Comparison of ENCODE assay signal across 8 cellular contexts in the genomic region with DNA sequence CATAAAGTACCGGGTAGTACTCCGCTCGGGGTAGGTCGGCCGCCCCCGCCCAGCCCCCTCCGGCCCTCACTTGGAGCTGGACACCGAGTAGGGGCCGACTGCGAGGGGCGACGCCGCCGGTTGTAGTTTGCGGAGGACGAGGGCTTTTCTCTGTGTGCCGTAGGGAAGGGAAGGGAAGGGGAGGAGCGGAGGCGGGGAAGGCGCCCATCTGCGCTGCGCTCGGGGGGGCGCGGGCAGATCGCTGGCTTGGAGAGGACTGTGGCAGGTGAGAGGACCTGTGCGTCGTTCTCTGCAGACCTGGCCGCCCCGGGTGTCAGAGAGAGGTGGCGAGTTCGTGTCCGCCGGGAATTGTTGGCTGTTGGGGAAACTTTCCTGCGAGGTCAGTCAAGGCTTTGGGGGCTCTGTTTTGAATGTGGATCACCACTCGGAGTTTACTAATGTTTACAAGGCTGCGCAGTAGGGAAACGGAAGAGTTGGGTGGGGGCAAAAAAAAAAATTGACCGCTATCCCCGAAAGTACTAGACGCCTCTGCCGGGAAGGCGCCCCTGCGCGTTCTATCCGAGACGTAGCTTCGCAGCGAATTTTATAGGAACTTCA. TPM values are rescaled to one million over a fixed set of nuclear protein-coding genes. Genes with fewer than 3 reads are reported as not detected.
DNase-seq lines count a peak whose midpoint lies in the region; ATAC-seq and TF ChIP-seq lines count a peak whose summit lies in the region.

No MANE protein-coding gene starts in this region.

- H3K4me3 ChIP-seq in MG63 = peak overlapping the region; percentile 85
- H3K4me3 ChIP-seq in dorsolateral prefrontal cortex = peak overlapping the region; percentile 76 to 100 (median 98)

- H3K9me3 ChIP-seq in MG63 = no peaks in the 10 kb centered on the region

- intact Hi-C loops in dorsolateral prefrontal cortex (cut with DNase I) = loop anchor here (2.0 to 10.0 kb wide), 7 partner anchors 70 to 500 kb away; a partner anchor contains a TSS

- no peak for ATAC-seq in GM21515 (IDR thresholded peaks at IDR 0.05; ENCODE audit: unreplicated experiment)

- H3K27me3 ChIP-seq in MG63 (no peaks in the 10 kb centered on the region), dorsolateral prefrontal cortex (no peaks in the 10 kb centered on the region)

- TF ChIP-seq CTCF in dorsolateral prefrontal cortex (IDR thresholded peaks at IDR 0.05 in 54 of 56, conservative IDR thresholded peaks at IDR 0.05 in 2 of 56; ENCODE audit: low read depth in 1 of 56, partially characterized antibody in 56 of 56) = peak in 4 of 56 donors; percentile 5 to 18 (median 8)

- H3K36me3 ChIP-seq in MG63 = peaks cover 7% of the 10 kb centered on the region

- H3K27ac ChIP-seq in dorsolateral prefrontal cortex = peak overlapping the region; percentile 94 to 100 (median 99)

- DNase-seq in DMS53 treated with DMSO at 0.1 percent for 48 hours (lab: John Stamatoyannopoulos, UW; ENCODE audit: unreplicated experiment) = peak; percentile 10
- DNase-seq in MG63 = peak; percentile 43
- peak; percentile 77 for DNase-seq in UCSD-AML1 (lab: John Stamatoyannopoulos, UW; ENCODE audit: unreplicated experiment)
- DNase-seq in dorsolateral prefrontal cortex = peak; percentile 34 to 73 (median 52)
- peak; percentile 63 to 70 for DNase-seq in lung microvascular endothelial cell (ENCODE audit: low read depth in 2 of 2)
- peak; percentile 30 to 34 for DNase-seq in stimulated activated CD8-positive, alpha-beta memory T cell treated with anti-CD3 and anti-CD28 coated beads, Interleukin-2, amount 100 ng/mL, for 1 hour (ENCODE audit: low read depth in 2 of 2)
- no peak for DNase-seq in HK-2 (ENCODE audit: unreplicated experiment)

RNA-seq across cellular contexts. Expression of a gene that starts 1.4 kb away (rescaled TPM):
- 5.2 and 14.7 TPM in 2 replicates for total RNA-seq in MG63 (2014; rRNA removed; shearing (Covaris generic); ENCODE audit: low replicate concordance)
- 10 to 100 TPM; 10.1 to 22.6 (median 16.2) TPM for total RNA-seq in dorsolateral prefrontal cortex
- 8.5 and 13.5 TPM in 2 replicates for total RNA-seq in lung microvascular endothelial cell

RNA-seq across cellular contexts. Expression of a gene that starts 9.0 kb away (rescaled TPM):
- 147 and 177 TPM in 2 replicates for total RNA-seq in MG63 (2014; rRNA removed; shearing (Covaris generic); ENCODE audit: low replicate concordance)
- total RNA-seq in dorsolateral prefrontal cortex (10 to 100 TPM; 36.3 to 70.5 (median 53.2) TPM), lung microvascular endothelial cell (34.0 and 51.6 TPM in 2 replicates)
